10 cellular contexts compared by ENCODE assay signal in genomic region chr13:66138172-66138811, GRCh38.
DNase-seq lines count a peak whose midpoint lies in the region; ATAC-seq and TF ChIP-seq lines count a peak whose summit lies in the region.
"Had no signal": no experiment of that assay in that cellular context is flagged by ENCODE, and none has a peak within 500 bp of the region (broad histone marks: within the 10 kb centered on the region; RNA-seq: fewer than 3 reads in every experiment).

No MANE protein-coding gene starts in this region.

- H3K27ac ChIP-seq in left lung: no peak overlapping the region

- H3K27ac Mint-ChIP-seq in memory B cell: no peak overlapping the region

- ATAC-seq in GM19035 (IDR thresholded peaks at IDR 0.05; ENCODE audit: unreplicated experiment): peak; percentile 92
- peak; percentile 90 for ATAC-seq in GM21786 (IDR thresholded peaks at IDR 0.05; ENCODE audit: unreplicated experiment)
- ATAC-seq in HG03432 (IDR thresholded peaks at IDR 0.05; ENCODE audit: unreplicated experiment): peak; percentile 91
- ATAC-seq in memory B cell (ENCODE audit: low read depth): peak; percentile 85
- no peak for ATAC-seq in left lung
- ATAC-seq: mucosa of descending colon had no signal

- no peak for TF ChIP-seq CTCF in left lung (IDR thresholded peaks at IDR 0.05)

- peak in 1 of 2 donors; percentile 7 for DNase-seq in memory B cell (ENCODE audit: low spot score in 2 of 2)
- no peak for DNase-seq in NCI-H82 treated with DMSO at 0.1 percent for 48 hours (lab: John Stamatoyannopoulos, UW; ENCODE audit: unreplicated experiment)
- no peak for DNase-seq in left lung
- DNase-seq in DMS 273 treated with DMSO at 0.1 percent for 48 hours (lab: John Stamatoyannopoulos, UW): no peak
- DNase-seq: mucosa of descending colon, small intestine had no signal

- peaks cover 4% of the 10 kb centered on the region for H3K9me3 Mint-ChIP-seq in memory B cell

- no peaks in the 10 kb centered on the region for H3K27me3 ChIP-seq in left lung

- H3K36me3 ChIP-seq in left lung: no peaks in the 10 kb centered on the region

- intact Hi-C loops in left lung (cut with DNase I): no loop called here

- H3K4me3 ChIP-seq in left lung: no peak overlapping the region
- H3K4me3 ChIP-seq: mucosa of descending colon had no signal

- H3K4me1 Mint-ChIP-seq in memory B cell: peaks cover 5% of the 10 kb centered on the region

- no peaks in the 10 kb centered on the region for H3K36me3 Mint-ChIP-seq in memory B cell
- H3K36me3 Mint-ChIP-seq: IgD-negative memory B cell had no signal

- H3K9me3 ChIP-seq in left lung: no peaks in the 10 kb centered on the region
- H3K9me3 ChIP-seq: mucosa of descending colon had no signal

- H3K4me3 Mint-ChIP-seq in memory B cell: no peak overlapping the region
- H3K4me3 Mint-ChIP-seq: IgD-negative memory B cell had no signal

- no peaks in the 10 kb centered on the region for H3K27me3 Mint-ChIP-seq in memory B cell
- H3K27me3 Mint-ChIP-seq: IgD-negative memory B cell had no signal

- no peaks in the 10 kb centered on the region for H3K4me1 ChIP-seq in left lung
